Comparison of ENCODE assay signal across 37 cellular contexts in genomic region chr15:31102049-31102321, GRCh38. TPM values are rescaled to one million over a fixed set of nuclear protein-coding genes. Genes with fewer than 3 reads are reported as not detected.
DNase-seq lines count a peak whose midpoint lies in the region; ATAC-seq, FAIRE-seq and TF ChIP-seq lines count a peak whose summit lies in the region.
"Had no signal": no experiment of that assay in that cellular context is flagged by ENCODE, and none has a peak within 500 bp of the region (broad histone marks: within the 10 kb centered on the region; RNA-seq: fewer than 3 reads in every experiment).

No MANE protein-coding gene starts in this region.

- POLR2A ChIA-PET in SK-N-SH (lab: Yijun Ruan, JAX) (interaction anchor here (1.3 kb wide), 1 partner anchor 27 kb away, joined by 3 read pairs; no protein-coding TSS in a partner anchor), H1 (lab: Charles Lee; ENCODE audit: partially characterized antibody) (interaction anchor here (0.8 kb wide), 1 partner anchor 11 kb away, joined by 3 read pairs; no protein-coding TSS in a partner anchor)

- H3K4ac ChIP-seq in H1 (replicated peaks; ENCODE audit: insufficient read length, low read depth, low read length) (no peak overlapping the region), neuronal stem cell (ENCODE audit: low read length) (no peak overlapping the region)

- H3K9ac ChIP-seq in SK-N-SH (no peak overlapping the region), H1 (replicated peaks in 1 of 4; ENCODE audit: extremely low read depth in 1 of 4, low read depth in 3 of 4, low read length in 3 of 4) (no peak overlapping the region), neuronal stem cell (ENCODE audit: low read depth, low read length, poor library complexity) (no peak overlapping the region)

- H2AK5ac ChIP-seq in H1 (ENCODE audit: low read depth, low read length) = no peak overlapping the region
- H2AK5ac ChIP-seq in neuronal stem cell (ENCODE audit: low read depth, low read length) = no peak overlapping the region

- H3K79me2 ChIP-seq in GM23338 (replicated peaks; ENCODE audit: insufficient read depth) = no peaks in the 10 kb centered on the region
- no peaks in the 10 kb centered on the region for H3K79me2 ChIP-seq in SK-N-SH (ENCODE audit: insufficient read depth)
- no peaks in the 10 kb centered on the region for H3K79me2 ChIP-seq in H1 (ENCODE audit: control insufficient read depth in 1 of 2, insufficient read depth in 2 of 2, low read length in 2 of 2)

- TF ChIP-seq EP300 in SK-N-SH (IDR thresholded peaks at IDR 0.05; ENCODE audit: borderline replicate concordance in 1 of 2, low read depth in 1 of 2, low read length in 1 of 2) (peak in 1 of 2 experiments; percentile 43; a peak in 1 of 4 replicates), H1 (IDR thresholded peaks at IDR 0.05; ENCODE audit: borderline replicate concordance in 1 of 2, low read depth in 2 of 2, low read length in 2 of 2) (no peak)

- H3K56ac ChIP-seq in H1 (replicated peaks; ENCODE audit: insufficient read length, low read depth, low read length) = no peak overlapping the region

- peaks cover 8% of the 10 kb centered on the region for H3K27me3 Mint-ChIP-seq in GM23338 (ENCODE audit: insufficient read depth, low read depth, poor library complexity)
- H3K27me3 Mint-ChIP-seq: CD4-positive, alpha-beta T cell had no signal

- H3K4me3 Mint-ChIP-seq in GM23338 = no peak overlapping the region
- H3K4me3 Mint-ChIP-seq: activated CD4-positive, alpha-beta memory T cell treated with anti-CD3 and anti-CD28 coated beads for 36 hours; activated naive CD4-positive, alpha-beta T cell treated with anti-CD3 and anti-CD28 coated beads, Interleukin-2, amount 10 ng/mL, durations not matched to agents 7 days and 5 days; CD4-positive, alpha-beta T cell; natural killer cell; stimulated activated naive CD8-positive, alpha-beta T cell treated with anti-CD3 and anti-CD28 coated beads, Interleukin-15, Interleukin-2, amounts not matched to agents 100 ng/mL and 50 ng/mL, for 24 hours had no signal

- H3K9me3 ChIP-seq in SK-N-SH (no peaks in the 10 kb centered on the region), H1 (ENCODE audit: insufficient read depth in 2 of 2, low read depth in 1 of 2, low read length in 1 of 2) (no peaks in the 10 kb centered on the region), neuronal stem cell (replicated peaks in 1 of 2; ENCODE audit: control insufficient read depth in 2 of 2, insufficient read depth in 1 of 2, low read depth in 1 of 2, low read length in 2 of 2) (no peaks in the 10 kb centered on the region), spleen (no peaks in the 10 kb centered on the region), lower lobe of right lung (no peaks in the 10 kb centered on the region)
- H3K9me3 ChIP-seq: A549, mucosa of descending colon, thyroid gland, uterus had no signal

- H3K36me3 ChIP-seq in GM23338 (ENCODE audit: insufficient read depth) (no peaks in the 10 kb centered on the region), SK-N-SH (replicated peaks in 1 of 2; ENCODE audit: control insufficient read depth in 1 of 2, insufficient read depth in 2 of 2, low read length in 1 of 2) (no peaks in the 10 kb centered on the region), H1 (ENCODE audit: control insufficient read depth in 2 of 4, insufficient read depth in 4 of 4, low read length in 3 of 4) (no peaks in the 10 kb centered on the region), neuronal stem cell (replicated peaks in 1 of 2; ENCODE audit: control insufficient read depth in 2 of 2, insufficient read depth in 2 of 2, low read length in 2 of 2) (no peaks in the 10 kb centered on the region), spleen (no peaks in the 10 kb centered on the region), lower lobe of right lung (no peaks in the 10 kb centered on the region)
- H3K36me3 ChIP-seq: brain microvascular endothelial cell, thyroid gland, uterus had no signal

- H3K18ac ChIP-seq in H1 (ENCODE audit: extremely low read depth, low read length) (no peak overlapping the region), neuronal stem cell (ENCODE audit: low read length) (no peak overlapping the region)

- no peak overlapping the region for H2BK5ac ChIP-seq in H1 (ENCODE audit: low read depth, low read length)
- no peak overlapping the region for H2BK5ac ChIP-seq in neuronal stem cell (ENCODE audit: low read length)

- TF ChIP-seq RAD21 in SK-N-SH (IDR thresholded peaks at IDR 0.05; ENCODE audit: low read length) (no peak), H1 (IDR thresholded peaks at IDR 0.05 in 1 of 2, conservative IDR thresholded peaks at IDR 0.05 in 1 of 2; ENCODE audit: low read depth in 2 of 2, low read length in 2 of 2) (no peak)

- H3K14ac ChIP-seq in H1 (ENCODE audit: insufficient read length) = no peak overlapping the region
- no peak overlapping the region for H3K14ac ChIP-seq in neuronal stem cell (ENCODE audit: low read length)

- peak; percentile 37 for ATAC-seq in GM23338
- ATAC-seq in lower lobe of right lung = no peak
- ATAC-seq: A549, left cardiac atrium, mucosa of descending colon, natural killer cell had no signal

- H3K23ac ChIP-seq in H1 (ENCODE audit: insufficient read length) = no peak overlapping the region
- no peak overlapping the region for H3K23ac ChIP-seq in neuronal stem cell (ENCODE audit: low read depth, low read length, poor library complexity)

- H2BK12ac ChIP-seq in H1 (ENCODE audit: low read depth, low read length) (no peak overlapping the region), neuronal stem cell (ENCODE audit: low read length) (no peak overlapping the region)

- no peaks in the 10 kb centered on the region for H4K20me1 ChIP-seq in GM23338 (replicated peaks; ENCODE audit: insufficient read depth)
- H4K20me1 ChIP-seq in SK-N-SH (ENCODE audit: insufficient read depth) = no peaks in the 10 kb centered on the region
- no peaks in the 10 kb centered on the region for H4K20me1 ChIP-seq in H1 (replicated peaks in 1 of 2; ENCODE audit: control insufficient read depth in 1 of 2, insufficient read depth in 2 of 2, low read length in 2 of 2)

- H3K4me3 ChIP-seq in GM23338 (no peak overlapping the region), SK-N-SH (ENCODE audit: low read depth in 2 of 2, low read length in 1 of 2) (no peak overlapping the region), H1 (ENCODE audit: extremely low read depth in 1 of 4, insufficient read depth in 2 of 4, low read depth in 3 of 4, low read length in 4 of 4) (no peak overlapping the region), neuronal stem cell (ENCODE audit: low read length in 2 of 2) (no peak overlapping the region), spleen (no peak overlapping the region), lower lobe of right lung (no peak overlapping the region)
- H3K4me3 ChIP-seq: A549, mucosa of descending colon, thyroid gland, uterus had no signal

- intact Hi-C loops in spleen (cut with DNase I; ENCODE audit: low total_unique reads) (no loop called here), lower lobe of right lung (cut with DNase I) (no loop called here)

- DNase-seq in GM23338 (ENCODE audit: low spot score) = no peak
- peak; percentile 80 for DNase-seq in SK-N-SH
- no peak for DNase-seq in H1 (ENCODE audit: low read depth in 1 of 2, low spot score in 2 of 2)
- peak; percentile 15 for DNase-seq in neuronal stem cell (ENCODE audit: low spot score)
- DNase-seq in GM19240 (ENCODE audit: insufficient read length, low spot score) = no peak
- DNase-seq in spleen = no peak
- DNase-seq in activated CD4-positive, alpha-beta T cell treated with anti-CD3 and anti-CD28 coated beads for 1 hour = no peak
- no peak for DNase-seq in lower lobe of right lung
- DNase-seq: activated CD4-positive, alpha-beta memory T cell treated with anti-CD3 and anti-CD28 coated beads for 36 hours; activated CD4-positive, CD25-positive, alpha-beta regulatory T cell treated with anti-CD3 and anti-CD28 coated beads, Interleukin-2, amount 50 U/mL, for 72 hours; activated CD8-positive, alpha-beta memory T cell treated with anti-CD3 and anti-CD28 coated beads, Interleukin-2, amount 50 U/mL, for 48 hours; activated naive CD4-positive, alpha-beta T cell treated with anti-CD3 and anti-CD28 coated beads, Interleukin-2, amount 10 ng/mL, durations not matched to agents 7 days and 5 days; brain microvascular endothelial cell; CD4-positive, alpha-beta T cell; DND-41; IMR-90; left cardiac atrium; mucosa of descending colon; MV-4-11; natural killer cell; NCI-H1436; NCI-H226; NCI-H774; small intestine; thyroid gland; uterus had no signal

- 60% methylated on average over 4 of the region's 4 CpGs for WGBS in SK-N-SH (ENCODE audit: low lambda C conversion rate)
- 82% methylated on average over 4 of the region's 4 CpGs; no CpG with 5 or more reads in 1 of the 2 experiments for WGBS in H1 (ENCODE audit: extremely low coverage in 1 of 2, insufficient coverage in 1 of 2, insufficient read length in 1 of 2, insufficient replicate concordance in 2 of 2, low coverage in 1 of 2, low lambda C conversion rate in 2 of 2, missing lambda C conversion rate in 1 of 2), 2 experiments
- WGBS in neuronal stem cell (ENCODE audit: extremely low coverage in 2 of 2, insufficient read length in 2 of 2, insufficient replicate concordance in 1 of 2), 2 donors = no CpG with 5 or more reads among the region's 4 CpGs
- WGBS in spleen, 5 donors = 81 to 88% (median 83%) methylated on average over 4 of the region's 4 CpGs

- H3K27me3 ChIP-seq in GM23338 (ENCODE audit: insufficient read depth) = no peaks in the 10 kb centered on the region
- no peaks in the 10 kb centered on the region for H3K27me3 ChIP-seq in SK-N-SH (ENCODE audit: insufficient read depth)
- no peaks in the 10 kb centered on the region for H3K27me3 ChIP-seq in H1 (replicated peaks in 1 of 4; ENCODE audit: control insufficient read depth in 3 of 4, extremely low read depth in 1 of 4, insufficient read depth in 3 of 4, low read length in 3 of 4)
- peaks cover 0 to 6% (median 0%) of the 10 kb centered on the region in 3 experiments for H3K27me3 ChIP-seq in neuronal stem cell (ENCODE audit: control insufficient read depth in 3 of 3, insufficient read depth in 3 of 3, low read depth in 1 of 3, low read length in 3 of 3)
- no peaks in the 10 kb centered on the region for H3K27me3 ChIP-seq in spleen (replicated peaks in 1 of 7)
- no peaks in the 10 kb centered on the region for H3K27me3 ChIP-seq in lower lobe of right lung (ENCODE audit: low read depth)
- H3K27me3 ChIP-seq: brain microvascular endothelial cell, thyroid gland, uterus had no signal

- H2BK15ac ChIP-seq in H1 (ENCODE audit: low read length) (no peak overlapping the region), neuronal stem cell (ENCODE audit: low read length) (no peak overlapping the region)

- no peak overlapping the region for H4K5ac ChIP-seq in H1 (ENCODE audit: insufficient read length, low read depth, low read length)

- H3K4me1 ChIP-seq in GM23338 (ENCODE audit: insufficient read depth) (peaks cover 19% of the 10 kb centered on the region), SK-N-SH (ENCODE audit: control insufficient read depth in 1 of 2, insufficient read depth in 2 of 2, low read depth in 1 of 2, low read length in 1 of 2) (peaks cover 14 to 20% of the 10 kb centered on the region in 2 experiments; a peak in 1 of 4 replicates), H1 (replicated peaks in 1 of 4; ENCODE audit: control insufficient read depth in 3 of 4, insufficient read depth in 4 of 4, low read length in 3 of 4) (peaks cover 0 to 10% (median 3%) of the 10 kb centered on the region in 4 experiments; a peak in 3 of 7 replicates), neuronal stem cell (ENCODE audit: control insufficient read depth in 2 of 2, insufficient read depth in 1 of 2, low read depth in 1 of 2, low read length in 2 of 2) (peaks cover 0 to 19% of the 10 kb centered on the region in 2 donors), spleen (peaks cover 0 to 14% (median 10%) of the 10 kb centered on the region in 6 donors), lower lobe of right lung (no peaks in the 10 kb centered on the region)
- H3K4me1 ChIP-seq: uterus had no signal

- H3K9me2 ChIP-seq in GM23338 (ENCODE audit: insufficient read depth) (no peaks in the 10 kb centered on the region), SK-N-SH (no peaks in the 10 kb centered on the region)

- peaks cover 20% of the 10 kb centered on the region for H3K4me1 Mint-ChIP-seq in GM23338
- H3K4me1 Mint-ChIP-seq: activated naive CD4-positive, alpha-beta T cell treated with anti-CD3 and anti-CD28 coated beads, Interleukin-2, amount 10 ng/mL, durations not matched to agents 7 days and 5 days had no signal

- FAIRE-seq in H1 (lab: Jason Lieb, UNC) = no peak
- FAIRE-seq: A549, endothelial cell of umbilical vein, H54, small intestine, TTC549 had no signal

- H2BK120ac ChIP-seq in H1 (replicated peaks; ENCODE audit: low read depth, low read length) (no peak overlapping the region), neuronal stem cell (ENCODE audit: low read depth, low read length) (no peak overlapping the region)

- CTCF ChIA-PET in SK-N-SH (lab: Yijun Ruan, JAX) (interaction anchor here (1.1 to 7.0 kb wide), 2 partner anchors 26 to 470 kb away, joined by 3 to 38 read pairs; no protein-coding TSS in a partner anchor), H1 (lab: Charles Lee; ENCODE audit: partially characterized antibody) (interaction anchor here (0.6 to 1.9 kb wide), 9 partner anchors 11 to 873 kb away, joined by 3 to 9 read pairs (median 3); no protein-coding TSS in a partner anchor)

- no peaks in the 10 kb centered on the region for H3F3A ChIP-seq in GM23338 (replicated peaks; ENCODE audit: low read depth)
- peaks cover 12% of the 10 kb centered on the region for H3F3A ChIP-seq in SK-N-SH (replicated peaks; ENCODE audit: insufficient read depth)

- no peaks in the 10 kb centered on the region for H3K23me2 ChIP-seq in H1 (ENCODE audit: low read depth, low read length)

- no peak for TF ChIP-seq POLR2A in H1 (IDR thresholded peaks at IDR 0.05; ENCODE audit: control extremely low read depth in 1 of 2, low read depth in 2 of 2, low read length in 2 of 2)
- TF ChIP-seq POLR2A in spleen (IDR thresholded peaks at IDR 0.05) = no peak

- no peak overlapping the region for H4K8ac ChIP-seq in H1 (ENCODE audit: extremely low read depth, insufficient read depth, low read length)
- no peak overlapping the region for H4K8ac ChIP-seq in neuronal stem cell (ENCODE audit: low read depth, low read length)

- H3K79me1 ChIP-seq in H1 (ENCODE audit: low read depth, low read length) (no peaks in the 10 kb centered on the region; the same call in 1 of the 2 replicates), neuronal stem cell (ENCODE audit: low read depth, low read length) (no peaks in the 10 kb centered on the region)

- TF ChIP-seq CTCF in GM23338 (conservative IDR thresholded peaks at IDR 0.05; ENCODE audit: low read depth in 2 of 2) (no peak), SK-N-SH (IDR thresholded peaks at IDR 0.05) (no peak), H1 (IDR thresholded peaks at IDR 0.05; ENCODE audit: control extremely low read depth in 1 of 3, insufficient read depth in 1 of 3, low read depth in 1 of 3, low read length in 3 of 3) (no peak), spleen (IDR thresholded peaks at IDR 0.05 in 8 of 11, conservative IDR thresholded peaks at IDR 0.05 in 3 of 11) (no peak), lower lobe of right lung (IDR thresholded peaks at IDR 0.05) (no peak)

- H2BK20ac ChIP-seq in H1 (ENCODE audit: low read length) = no peak overlapping the region

- H4K91ac ChIP-seq in H1 (replicated peaks; ENCODE audit: insufficient read length, low read length) (no peak overlapping the region), neuronal stem cell (ENCODE audit: low read depth, low read length, poor library complexity) (no peak overlapping the region)

- H2AFZ ChIP-seq in GM23338 (no peak overlapping the region; the same call in 1 of the 2 replicates), SK-N-SH (ENCODE audit: low read depth) (no peak overlapping the region), H1 (ENCODE audit: low read length) (0 out of 2 replicates have a peak overlapping the region, but pooled peaks have one; percentile 18), neuronal stem cell (ENCODE audit: low read length) (no peak overlapping the region)

- H3K4me2 ChIP-seq in GM23338 (no peak overlapping the region), SK-N-SH (no peak overlapping the region), H1 (ENCODE audit: insufficient read depth in 1 of 2, low read depth in 2 of 2, low read length in 2 of 2) (no peak overlapping the region), neuronal stem cell (ENCODE audit: insufficient read depth, low read length, poor library complexity, severe bottlenecking) (no peak overlapping the region)
- H3K4me2 ChIP-seq: A549 had no signal

- no peak overlapping the region for H3K27ac ChIP-seq in GM23338 (ENCODE audit: low read depth)
- H3K27ac ChIP-seq in SK-N-SH (ENCODE audit: low read depth in 2 of 2, low read length in 1 of 2) = no peak overlapping the region
- no peak overlapping the region for H3K27ac ChIP-seq in H1 (ENCODE audit: low read depth, low read length)
- no peak overlapping the region for H3K27ac ChIP-seq in neuronal stem cell (replicated peaks; ENCODE audit: low read length)
- H3K27ac ChIP-seq in spleen = no peak overlapping the region
- H3K27ac ChIP-seq in lower lobe of right lung = no peak overlapping the region
- H3K27ac ChIP-seq: A549, brain microvascular endothelial cell, thyroid gland, uterus had no signal

- no peak overlapping the region for H3K27ac Mint-ChIP-seq in GM23338
- H3K27ac Mint-ChIP-seq: activated CD4-positive, alpha-beta memory T cell treated with anti-CD3 and anti-CD28 coated beads for 36 hours; activated naive CD4-positive, alpha-beta T cell treated with anti-CD3 and anti-CD28 coated beads, Interleukin-2, amount 10 ng/mL, durations not matched to agents 7 days and 5 days; CD4-positive, alpha-beta T cell; natural killer cell; stimulated activated naive CD8-positive, alpha-beta T cell treated with anti-CD3 and anti-CD28 coated beads, Interleukin-15, Interleukin-2, amounts not matched to agents 100 ng/mL and 50 ng/mL, for 24 hours had no signal

- no peaks in the 10 kb centered on the region for H3K9me3 Mint-ChIP-seq in GM23338
- H3K9me3 Mint-ChIP-seq: activated CD4-positive, alpha-beta memory T cell treated with anti-CD3 and anti-CD28 coated beads for 36 hours; activated naive CD4-positive, alpha-beta T cell treated with anti-CD3 and anti-CD28 coated beads, Interleukin-2, amount 10 ng/mL, durations not matched to agents 7 days and 5 days; CD4-positive, alpha-beta T cell; natural killer cell; stimulated activated naive CD8-positive, alpha-beta T cell treated with anti-CD3 and anti-CD28 coated beads, Interleukin-15, Interleukin-2, amounts not matched to agents 100 ng/mL and 50 ng/mL, for 24 hours had no signal

- no peaks in the 10 kb centered on the region for H3K36me3 Mint-ChIP-seq in GM23338 (ENCODE audit: low read depth)
- H3K36me3 Mint-ChIP-seq: activated CD4-positive, alpha-beta memory T cell treated with anti-CD3 and anti-CD28 coated beads for 36 hours; activated naive CD4-positive, alpha-beta T cell treated with anti-CD3 and anti-CD28 coated beads, Interleukin-2, amount 10 ng/mL, durations not matched to agents 7 days and 5 days; natural killer cell had no signal

RNA-seq across cellular contexts. Expression of gene TRPM1, which starts 0.5 kb away (rescaled TPM):
- total RNA-seq in GM23338 (2014; rRNA removed; shearing (Covaris generic)) = not detected in 2 replicates
- polyA plus RNA-seq in GM23338 (2016; fragmentation: Nextera tagmentation; extraction: Ambion mirVana) (0.17 and 0.19 TPM in 2 replicates), SK-N-SH (2012; rRNA removed) (not detected in 2 replicates), H1 (2011; rRNA removed) (0.05 and 0.16 TPM in 2 replicates), spleen (under 1 TPM in 2 of 3 donors, not detected in 1; 0.06 to 0.42 TPM)
- 0.10 TPM in 1 of 2 replicates, not detected in the other for polyA plus RNA-seq in SK-N-SH (2012; cell fraction: cytosol; rRNA removed)
- polyA plus RNA-seq in SK-N-SH (2012; cell fraction: nucleus; rRNA removed) = 0.12 TPM in 1 of 2 replicates, not detected in the other
- not detected in 2 replicates for total RNA-seq in H1 (2021; fragmentation: NEBNext Ultra II Directional; extraction: Animal tissue kit (Norgen Biotek cat#: 25700))
- 0.08 TPM for polyA plus RNA-seq in H1 (2011; cell fraction: cytosol; rRNA removed)
- polyA plus RNA-seq in H1 (2011; cell fraction: nucleus; rRNA removed) = 0.21 TPM
- polyA plus RNA-seq in H1 (2012, experiment 1 of 2) = 0.07 to 0.17 TPM in 2 of 4 replicates, not detected in the others
- polyA plus RNA-seq in H1 (2012, experiment 2 of 2) = not detected
- polyA plus RNA-seq in H1 (2013, experiment 1 of 2) = 0.24 TPM
- polyA plus RNA-seq in H1 (2013, experiment 2 of 2) = 0.33 TPM
- 0.12 and 0.25 TPM in 2 replicates for polyA minus RNA-seq in H1 (2011; rRNA and poly(A)+ RNA removed)
- not detected for polyA minus RNA-seq in H1 (2011; cell fraction: cytosol; rRNA and poly(A)+ RNA removed)
- not detected for polyA minus RNA-seq in H1 (2011; cell fraction: nucleus; rRNA and poly(A)+ RNA removed)
- not detected for polyA plus RNA-seq in neuronal stem cell (2013, experiment 1 of 2)
- polyA plus RNA-seq in neuronal stem cell (2013, experiment 2 of 2) = not detected
- total RNA-seq in spleen (not detected), lower lobe of right lung (not detected)
- total RNA-seq: activated CD4-positive, alpha-beta memory T cell treated with anti-CD3 and anti-CD28 coated beads for 36 hours; CD4-positive, alpha-beta T cell; cerebellum; endothelial cell of umbilical vein; glomerular endothelial cell; IMR-90; LHCN-M2; mucosa of descending colon; natural killer cell; osteocyte; renal cortical epithelial cell; T-helper 1 cell treated with Interleukin-12 subunit alpha and Interleukin-12 subunit beta and Interleukin-4 antibody, amounts not matched to agents 30 ng/mL and 1 ng/mL, for 36 hours; thyroid gland; uterus had no signal
- polyA plus RNA-seq: A549, IMR-90 had no signal

Comparison
In these comparisons a context has a peak if more than half of its experiments do, and no peak if none do; other contexts are left out.
1. DNase-seq: peak in SK-N-SH (single experiment) and neuronal stem cell (single experiment); none in GM23338 (single experiment), H1 (0 of 2), GM19240 (single experiment), spleen (single experiment), activated CD4-positive, alpha-beta T cell treated with anti-CD3 and anti-CD28 coated beads for 1 hour (single experiment) and lower lobe of right lung (single experiment).